15 cellular contexts compared by ENCODE assay signal in the genomic region with DNA sequence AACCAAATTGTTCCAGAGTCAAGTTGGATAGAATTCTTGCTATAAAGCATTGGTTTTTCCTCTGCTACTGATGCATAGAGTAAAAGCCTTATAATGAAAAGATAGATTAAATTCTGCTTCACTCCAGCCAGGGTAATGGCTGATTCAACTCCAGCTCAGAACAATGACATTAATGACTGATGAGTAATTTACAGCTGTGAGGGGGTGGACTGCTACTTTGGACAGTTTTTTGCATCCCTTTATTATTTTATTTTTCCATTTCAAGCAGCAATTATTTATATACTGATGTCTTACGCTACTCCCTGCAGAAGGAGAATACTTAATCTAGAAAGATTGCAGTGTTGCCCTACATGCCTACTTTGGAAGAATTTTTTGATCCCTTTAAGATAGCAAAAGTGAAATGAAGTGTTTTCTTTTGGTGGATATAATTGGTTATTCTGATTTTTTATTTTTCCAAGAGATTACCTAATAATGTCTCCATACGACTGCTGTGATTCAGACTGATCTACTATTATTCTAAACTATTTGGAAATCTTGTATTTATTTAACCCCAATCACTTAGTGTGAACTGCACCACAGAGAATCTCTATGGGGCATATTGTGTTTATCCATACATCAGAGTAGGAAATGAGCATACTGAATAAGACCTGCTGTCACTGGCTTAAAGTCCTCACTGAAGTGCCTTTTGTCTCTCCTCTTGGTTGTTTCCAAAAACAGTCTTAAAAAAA.
A peak's percentile ranks its signal among the peaks of the same experiment; 100 is the strongest.
DNase-seq lines count a peak whose midpoint lies in the region; ATAC-seq, FAIRE-seq and TF ChIP-seq lines count a peak whose summit lies in the region.
"Had no signal": no experiment of that assay in that cellular context is flagged by ENCODE, and none has a peak within 500 bp of the region (broad histone marks: within the 10 kb centered on the region; RNA-seq: fewer than 3 reads in every experiment).

No MANE protein-coding gene starts in this region.

- H3K4me3 ChIP-seq in ACC112 (ENCODE audit: low read depth, low read length) (peak overlapping the region; percentile 29), brain microvascular endothelial cell (ENCODE audit: low read depth, low read length) (peak overlapping the region; percentile 9), keratinocyte (ENCODE audit: control insufficient read depth in 2 of 3, extremely low read depth in 1 of 3, insufficient read depth in 2 of 3, low read depth in 1 of 3, low read length in 3 of 3) (no peak overlapping the region)
- H3K4me3 ChIP-seq: testis had no signal

- H3K36me3 ChIP-seq in ACC112 (ENCODE audit: insufficient read depth, low read length) = no peaks in the 10 kb centered on the region
- H3K36me3 ChIP-seq in brain microvascular endothelial cell (replicated peaks) = no peaks in the 10 kb centered on the region
- H3K36me3 ChIP-seq in keratinocyte (ENCODE audit: control insufficient read depth in 2 of 2, extremely low read depth in 1 of 2, insufficient read depth in 2 of 2, low read length in 2 of 2) = no peaks in the 10 kb centered on the region

- in situ Hi-C loops in brain microvascular endothelial cell (cut with HindIII; ENCODE audit: low pct_ligation_motif_present, low sequenced_read_pairs) = no loop called here

- FAIRE-seq in keratinocyte (lab: Jason Lieb, UNC) = no peak

- H3K27me3 ChIP-seq in ACC112 (ENCODE audit: insufficient read depth, low read length) = no peaks in the 10 kb centered on the region
- no peaks in the 10 kb centered on the region for H3K27me3 ChIP-seq in brain microvascular endothelial cell (replicated peaks)
- H3K27me3 ChIP-seq in keratinocyte (ENCODE audit: control insufficient read depth, extremely low read depth, insufficient read depth, low read length) = no peaks in the 10 kb centered on the region
- H3K27me3 ChIP-seq: testis had no signal

- peak overlapping the region; percentile 61 for H3K27ac ChIP-seq in ACC112 (ENCODE audit: low read depth, low read length)
- peak overlapping the region; percentile 84 for H3K27ac ChIP-seq in brain microvascular endothelial cell
- no peak overlapping the region for H3K27ac ChIP-seq in keratinocyte (ENCODE audit: control insufficient read depth, insufficient read depth, low read length)
- H3K27ac ChIP-seq: testis had no signal

- ATAC-seq in HG02678 (IDR thresholded peaks at IDR 0.05; ENCODE audit: unreplicated experiment) = no peak

- no peaks in the 10 kb centered on the region for H3K9me3 ChIP-seq in keratinocyte (ENCODE audit: control insufficient read depth, low read depth, low read length)
- H3K9me3 ChIP-seq: testis had no signal

- H4K20me1 ChIP-seq in keratinocyte (ENCODE audit: control insufficient read depth, extremely low read depth, insufficient read depth, low read length) = no peaks in the 10 kb centered on the region

- H3K4me2 ChIP-seq in keratinocyte (ENCODE audit: control insufficient read depth, extremely low read depth, insufficient read depth, low read depth, low read length) = peak overlapping the region; percentile 5

- H2AFZ ChIP-seq in ACC112 (ENCODE audit: low read length, unreplicated experiment) (peak overlapping the region; percentile 46), keratinocyte (ENCODE audit: control insufficient read depth, low read length) (no peak overlapping the region)

- H3K79me2 ChIP-seq in ACC112 (ENCODE audit: control insufficient read depth, insufficient read depth, low read length, unreplicated experiment) (no peaks in the 10 kb centered on the region), keratinocyte (ENCODE audit: control insufficient read depth, insufficient read depth, low read length) (no peaks in the 10 kb centered on the region)

- TF ChIP-seq CTCF in brain microvascular endothelial cell (IDR thresholded peaks at IDR 0.05; ENCODE audit: low read depth, low read length, missing control alignments) = no peak
- TF ChIP-seq CTCF in keratinocyte (optimal IDR thresholded peaks at IDR 0.05 in 1 of 3, IDR thresholded peaks at IDR 0.05 in 1 of 3, conservative IDR thresholded peaks at IDR 0.05 in 1 of 3; ENCODE audit: extremely low read depth in 1 of 3, insufficient read depth in 2 of 3, low read length in 3 of 3) = no peak

- no peaks in the 10 kb centered on the region for H3K9me1 ChIP-seq in keratinocyte (ENCODE audit: control insufficient read depth, extremely low read depth, insufficient read depth, low read length)

- dilution Hi-C loops in keratinocyte (cut with MboI; ENCODE audit: extremely low pct_ligation_motif_present, low sequenced_read_pairs) = no loop called here

- DNase-seq in HuH-7 (ENCODE audit: low spot score) (peak; percentile 16), brain microvascular endothelial cell (peak; percentile 86), keratinocyte (ENCODE audit: low read depth, low spot score) (no peak), GM19240 (ENCODE audit: insufficient read length, low spot score) (no peak), NCI-H2081 treated with DMSO at 0.1 percent for 48 hours (lab: John Stamatoyannopoulos, UW) (no peak), LoVo (ENCODE audit: low spot score) (no peak)
- DNase-seq: activated CD4-positive, alpha-beta T cell treated with anti-CD3 and anti-CD28 coated beads for 4 hours; DMS 273 treated with DMSO at 0.1 percent for 48 hours; KG1; NCI-H146; NCI-H510A; occipital lobe; testis had no signal

- no peak overlapping the region for H3K9ac ChIP-seq in keratinocyte (ENCODE audit: control insufficient read depth, extremely low read depth, insufficient read depth, low read length)

- H3K4me1 ChIP-seq in ACC112 (ENCODE audit: control insufficient read depth, insufficient read depth, low read length, unreplicated experiment) (peaks cover 22% of the 10 kb centered on the region), keratinocyte (ENCODE audit: control insufficient read depth, extremely low read depth, insufficient read depth, low read length) (peaks cover 10% of the 10 kb centered on the region)
- H3K4me1 ChIP-seq: testis had no signal

Comparison
In these comparisons a context has a peak if more than half of its experiments do, and no peak if none do; other contexts are left out.
1. H3K4me3 ChIP-seq: peak in ACC112 (single experiment) and brain microvascular endothelial cell (single experiment); none in keratinocyte (0 of 3).
2. DNase-seq: peak in HuH-7 (single experiment) and brain microvascular endothelial cell (single experiment); none in keratinocyte (single experiment), GM19240 (single experiment), NCI-H2081 treated with DMSO at 0.1 percent for 48 hours (single experiment) and LoVo (single experiment).